17 cellular contexts compared by ENCODE assay signal in genomic region chr3:35649405-35649804, GRCh38. TPM values are rescaled to one million over a fixed set of nuclear protein-coding genes. Genes with fewer than 3 reads are reported as not detected.
A peak's percentile ranks its signal among the peaks of the same experiment; 100 is the strongest.
DNase-seq lines count a peak whose midpoint lies in the region; ATAC-seq and TF ChIP-seq lines count a peak whose summit lies in the region.
"Had no signal": no experiment of that assay in that cellular context is flagged by ENCODE, and none has a peak within 500 bp of the region (broad histone marks: within the 10 kb centered on the region; RNA-seq: fewer than 3 reads in every experiment).

No MANE protein-coding gene starts in this region.

- H3K4me3 Mint-ChIP-seq in activated naive CD4-positive, alpha-beta T cell treated with anti-CD3 and anti-CD28 coated beads, Interleukin-2, amount 10 ng/mL, durations not matched to agents 7 days and 5 days = no peak overlapping the region
- H3K4me3 Mint-ChIP-seq: CD4-positive, alpha-beta T cell; HFFc6 had no signal

- intact Hi-C loops in psoas muscle (cut with DNase I) = no loop called here

- peaks cover 8% of the 10 kb centered on the region for H3F3A ChIP-seq in SK-N-SH (replicated peaks; ENCODE audit: insufficient read depth)

- H3K9me2 ChIP-seq in SK-N-SH = no peaks in the 10 kb centered on the region

- peak overlapping the region in 8 of 11 experiments; percentile 20 to 94 (median 78); a peak in 14 of 22 replicates for H3K4me2 ChIP-seq in BLaER1 treated with 17β-estradiol and CSF1 and Interleukin-3, amounts not matched to agents 10 nM and 100 nM
- H3K4me2 ChIP-seq in SK-N-SH = no peak overlapping the region

- H3K36me3 Mint-ChIP-seq in activated naive CD4-positive, alpha-beta T cell treated with anti-CD3 and anti-CD28 coated beads, Interleukin-2, amount 10 ng/mL, durations not matched to agents 7 days and 5 days = no peaks in the 10 kb centered on the region

- H3K27me3 Mint-ChIP-seq in activated naive CD4-positive, alpha-beta T cell treated with anti-CD3 and anti-CD28 coated beads, Interleukin-2, amount 10 ng/mL, durations not matched to agents 7 days and 5 days = no peaks in the 10 kb centered on the region
- H3K27me3 Mint-ChIP-seq: CD4-positive, alpha-beta T cell had no signal

- H3K9ac ChIP-seq in BLaER1 treated with 17β-estradiol and CSF1 and Interleukin-3, amounts not matched to agents 10 nM and 100 nM = peak overlapping the region in 2 of 11 experiments; percentile 20 to 21; a peak in 3 of 22 replicates
- H3K9ac ChIP-seq in SK-N-SH = no peak overlapping the region

- no peaks in the 10 kb centered on the region for H3K9me3 ChIP-seq in BLaER1 treated with 17β-estradiol and CSF1 and Interleukin-3, amounts not matched to agents 10 nM and 100 nM (replicated peaks in 1 of 11)
- H3K9me3 ChIP-seq in KOPT-K1 (ENCODE audit: insufficient read depth, low read length, poor library complexity, severe bottlenecking) (no peaks in the 10 kb centered on the region), psoas muscle (no peaks in the 10 kb centered on the region), SK-N-SH (no peaks in the 10 kb centered on the region)

- H3K4me3 ChIP-seq in BLaER1 treated with 17β-estradiol and CSF1 and Interleukin-3, amounts not matched to agents 10 nM and 100 nM = peak overlapping the region in 2 of 10 experiments; percentile 7 to 31; a peak in 3 of 20 replicates
- H3K4me3 ChIP-seq in psoas muscle (peak overlapping the region; percentile 80), SK-N-SH (ENCODE audit: low read depth in 2 of 2, low read length in 1 of 2) (no peak overlapping the region)

- H3K79me2 ChIP-seq in SK-N-SH (ENCODE audit: insufficient read depth) = no peaks in the 10 kb centered on the region; the same call in 1 of the 2 replicates

- CTCF ChIA-PET in SK-N-SH (lab: Yijun Ruan, JAX) = interaction anchor here (1.1 to 1.9 kb wide), 2 partner anchors 9 to 10 kb away, joined by 5 to 6 read pairs; partner anchors contain the start of gene ARPP21
- CTCF ChIA-PET in activated naive CD4-positive, alpha-beta T cell treated with anti-CD3 and anti-CD28 coated beads, Interleukin-2, amount 10 ng/mL, durations not matched to agents 7 days and 5 days (lab: Charles Lee) = no interaction called here

- TF ChIP-seq EP300 in SK-N-SH (IDR thresholded peaks at IDR 0.05; ENCODE audit: borderline replicate concordance in 1 of 2, low read depth in 1 of 2, low read length in 1 of 2) = no peak

- DNase-seq in cerebellar cortex (ENCODE audit: low spot score) = peak; percentile 51
- no peak for DNase-seq in psoas muscle
- DNase-seq in activated CD4-positive, alpha-beta T cell treated with anti-CD3 and anti-CD28 coated beads for 1 hour = no peak
- no peak for DNase-seq in GM10266 (ENCODE audit: extremely low spot score)
- DNase-seq in SK-N-SH = no peak
- DNase-seq in activated naive CD4-positive, alpha-beta T cell treated with anti-CD3 and anti-CD28 coated beads, Interleukin-2, amount 10 ng/mL, durations not matched to agents 7 days and 5 days = no peak
- DNase-seq: 8988T; AML-193; C1 segment of cervical spinal cord; Calu3; CD4-positive, alpha-beta T cell; DMS 273 treated with DMSO at 0.1 percent for 48 hours; HCEC 1CT; HFFc6 had no signal

- POLR2A ChIA-PET in SK-N-SH (lab: Yijun Ruan, JAX) = no interaction called here

- 20 to 36% (median 25%) methylated on average over 2 of the region's 2 CpGs for WGBS in psoas muscle, 3 donors
- WGBS in SK-N-SH (ENCODE audit: low lambda C conversion rate) = 66% methylated on average over 2 of the region's 2 CpGs

- no peak for TF ChIP-seq RAD21 in SK-N-SH (IDR thresholded peaks at IDR 0.05; ENCODE audit: low read length)

- TF ChIP-seq CTCF in psoas muscle (IDR thresholded peaks at IDR 0.05) = no peak
- TF ChIP-seq CTCF in GM10266 (IDR thresholded peaks at IDR 0.05; ENCODE audit: control insufficient read depth, insufficient read depth, low read depth, missing control alignments) = no peak
- TF ChIP-seq CTCF in SK-N-SH (IDR thresholded peaks at IDR 0.05) = no peak

- peak; percentile 52 to 72 (median 62) for ATAC-seq in psoas muscle

- H3K27ac Mint-ChIP-seq in activated naive CD4-positive, alpha-beta T cell treated with anti-CD3 and anti-CD28 coated beads, Interleukin-2, amount 10 ng/mL, durations not matched to agents 7 days and 5 days = no peak overlapping the region
- H3K27ac Mint-ChIP-seq: CD4-positive, alpha-beta T cell; HFFc6 had no signal

- no peaks in the 10 kb centered on the region for H4K20me1 ChIP-seq in BLaER1 treated with 17β-estradiol and CSF1 and Interleukin-3, amounts not matched to agents 10 nM and 100 nM
- H4K20me1 ChIP-seq in SK-N-SH (ENCODE audit: insufficient read depth) = no peaks in the 10 kb centered on the region

- peaks cover 22 to 90% (median 64%) of the 10 kb centered on the region in 10 experiments for H3K4me1 ChIP-seq in BLaER1 treated with 17β-estradiol and CSF1 and Interleukin-3, amounts not matched to agents 10 nM and 100 nM
- H3K4me1 ChIP-seq in psoas muscle = peaks cover 42% of the 10 kb centered on the region
- H3K4me1 ChIP-seq in SK-N-SH (ENCODE audit: control insufficient read depth in 1 of 2, insufficient read depth in 2 of 2, low read depth in 1 of 2, low read length in 1 of 2) = peaks cover 1 to 14% of the 10 kb centered on the region in 2 experiments; a peak in 1 of 4 replicates

- no peaks in the 10 kb centered on the region for H3K9me3 Mint-ChIP-seq in activated naive CD4-positive, alpha-beta T cell treated with anti-CD3 and anti-CD28 coated beads, Interleukin-2, amount 10 ng/mL, durations not matched to agents 7 days and 5 days
- H3K9me3 Mint-ChIP-seq: CD4-positive, alpha-beta T cell had no signal

- H3K27me3 ChIP-seq in BLaER1 treated with 17β-estradiol and CSF1 and Interleukin-3, amounts not matched to agents 10 nM and 100 nM = peaks cover 3 to 22% (median 12%) of the 10 kb centered on the region in 11 experiments; a peak in 19 of 22 replicates
- H3K27me3 ChIP-seq in psoas muscle (ENCODE audit: insufficient read depth in 3 of 3, low read length in 2 of 3) (no peaks in the 10 kb centered on the region), SK-N-SH (ENCODE audit: insufficient read depth) (no peaks in the 10 kb centered on the region)

- H2AFZ ChIP-seq in SK-N-SH (ENCODE audit: low read depth) = no peak overlapping the region

- H3K27ac ChIP-seq in BLaER1 treated with 17β-estradiol and CSF1 and Interleukin-3, amounts not matched to agents 10 nM and 100 nM = peak overlapping the region in 8 of 11 experiments; percentile 18 to 82 (median 38); a peak in 11 of 22 replicates
- H3K27ac ChIP-seq in KOPT-K1 (ENCODE audit: low read depth, low read length, poor library complexity, severe bottlenecking) (peak overlapping the region; percentile 98), psoas muscle (peak overlapping the region; percentile 90), SK-N-SH (ENCODE audit: low read depth in 2 of 2, low read length in 1 of 2) (no peak overlapping the region)

- no peaks in the 10 kb centered on the region for H3K4me1 Mint-ChIP-seq in activated naive CD4-positive, alpha-beta T cell treated with anti-CD3 and anti-CD28 coated beads, Interleukin-2, amount 10 ng/mL, durations not matched to agents 7 days and 5 days

- H3K36me3 ChIP-seq in BLaER1 treated with 17β-estradiol and CSF1 and Interleukin-3, amounts not matched to agents 10 nM and 100 nM = no peaks in the 10 kb centered on the region; a peak in 1 of 22 replicates
- H3K36me3 ChIP-seq in KOPT-K1 (ENCODE audit: insufficient read depth, low read length) (no peaks in the 10 kb centered on the region; the same call in 1 of the 2 replicates), psoas muscle (ENCODE audit: insufficient read depth in 1 of 2, low read depth in 1 of 2) (peaks cover 0 to 5% of the 10 kb centered on the region in 2 donors), SK-N-SH (replicated peaks in 1 of 2; ENCODE audit: control insufficient read depth in 1 of 2, insufficient read depth in 2 of 2, low read length in 1 of 2) (no peaks in the 10 kb centered on the region)

TF ChIP-seq in SK-N-SH, 30 proteins besides CTCF, POLR2A, EP300 and RAD21 (continues in another document):
- TF ChIP-seq POLR2AphosphoS5 (IDR thresholded peaks at IDR 0.05; ENCODE audit: low read depth, low read length) (no peak), EZH2phosphoT487 (IDR thresholded peaks at IDR 0.05; ENCODE audit: borderline replicate concordance, low read depth) (no peak), USF2 (IDR thresholded peaks at IDR 0.05; ENCODE audit: borderline replicate concordance, low read depth, low read length) (no peak), FOXM1 (IDR thresholded peaks at IDR 0.05; ENCODE audit: low read depth) (no peak), TEAD4 (IDR thresholded peaks at IDR 0.05; ENCODE audit: borderline replicate concordance, insufficient read depth) (no peak), GABPA (IDR thresholded peaks at IDR 0.05; ENCODE audit: low read depth) (no peak)

RNA-seq across cellular contexts. Expression of gene ARPP21, which starts 10.1 kb away (rescaled TPM):
- 100 to 1,000 TPM in 3 of 4 donors, 10 to 100 TPM in 1; 99.6 to 336 (median 123) TPM for total RNA-seq in psoas muscle
- polyA plus RNA-seq in psoas muscle = 100 to 1,000 TPM in 1 of 3 donors, 10 to 100 TPM in 2; 86.4 to 101 (median 99.9) TPM
- polyA plus RNA-seq in SK-N-SH (2012; rRNA removed) = 1.4 and 1.6 TPM in 2 replicates
- polyA plus RNA-seq in SK-N-SH (2012; cell fraction: cytosol; rRNA removed) = 1.2 TPM in 2 replicates
- 2.9 TPM in 2 replicates for polyA plus RNA-seq in SK-N-SH (2012; cell fraction: nucleus; rRNA removed)
- total RNA-seq: Calu3; CD4-positive, alpha-beta T cell; H1; HFFc6 had no signal
- polyA plus RNA-seq: H1 had no signal

Comparison
In these comparisons a context has a peak if more than half of its experiments do, and no peak if none do; other contexts are left out.
1. H3K27ac ChIP-seq: peak in BLaER1 treated with 17β-estradiol and CSF1 and Interleukin-3, amounts not matched to agents 10 nM and 100 nM (8 of 11), KOPT-K1 (single experiment) and psoas muscle (single experiment); none in SK-N-SH (0 of 2).
2. RNA of gene ARPP21, which starts 10.1 kb away (polyA plus RNA-seq): 86.4 to 101 TPM in psoas muscle; 1.2 to 2.9 TPM in SK-N-SH; every median in the first group is over 10 times any median in the second.